ENCODE assay signal across 8 cellular contexts in the genomic region with DNA sequence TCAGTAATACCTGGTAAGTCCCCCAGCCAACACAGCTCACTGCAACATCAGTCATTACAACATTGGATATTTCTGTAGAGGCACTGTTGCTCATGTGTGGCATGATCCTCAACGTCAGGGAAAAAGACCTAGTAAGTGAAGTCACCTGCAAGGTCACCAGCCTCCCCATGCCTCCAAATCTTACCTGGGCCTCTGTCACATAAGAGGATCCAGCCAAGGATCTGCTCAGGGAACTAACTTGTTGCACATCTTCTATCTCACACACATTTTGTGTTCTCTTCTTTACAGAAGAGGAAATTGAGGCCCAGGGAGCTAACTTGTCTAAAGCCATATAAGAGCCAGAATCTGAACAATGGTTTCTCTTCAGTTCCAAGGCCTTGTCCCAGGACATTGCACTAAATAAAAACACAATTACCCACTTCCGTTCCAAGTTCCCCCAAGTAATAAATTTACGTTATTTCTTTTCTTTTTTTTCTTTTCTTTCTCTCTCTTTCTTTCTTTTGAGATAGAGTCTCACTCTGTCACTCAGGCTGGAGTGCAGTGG. TPM values are rescaled to one million over a fixed set of nuclear protein-coding genes. Genes with fewer than 3 reads are reported as not detected.
DNase-seq lines count a peak whose midpoint lies in the region; ATAC-seq and TF ChIP-seq lines count a peak whose summit lies in the region.
"Had no signal": no experiment of that assay in that cellular context is flagged by ENCODE, and none has a peak within 500 bp of the region (broad histone marks: within the 10 kb centered on the region; RNA-seq: fewer than 3 reads in every experiment).

No MANE protein-coding gene starts in this region.

- H3K27ac ChIP-seq in HEK293 (ENCODE audit: extremely low read depth, low read depth, low read length) (no peak overlapping the region), WERI-Rb-1 (no peak overlapping the region)

- POLR2A ChIA-PET in HEK293 (lab: Yijun Ruan, JAX) = interaction anchor here (0.6 to 0.8 kb wide), 6 partner anchors 13 to 52 kb away, joined by 3 to 4 read pairs (median 3); no protein-coding TSS in a partner anchor

- H3K9me3 ChIP-seq in HEK293 (ENCODE audit: control insufficient read depth, insufficient read depth, low read depth, low read length) (no peaks in the 10 kb centered on the region), WERI-Rb-1 (ENCODE audit: severe bottlenecking) (no peaks in the 10 kb centered on the region)

- no peak for TF ChIP-seq CTCF in HEK293 (tag by site-specific recombination; IDR thresholded peaks at IDR 0.05)
- no peak for TF ChIP-seq CTCF in WERI-Rb-1 (IDR thresholded peaks at IDR 0.05; ENCODE audit: low read depth, low read length)
- TF ChIP-seq CTCF in glutamatergic neuron (IDR thresholded peaks at IDR 0.05; ENCODE audit: partially characterized antibody, unreplicated experiment) = no peak

- no peaks in the 10 kb centered on the region for H3K4me1 Mint-ChIP-seq in glutamatergic neuron (ENCODE audit: low read depth, unreplicated experiment)
- H3K4me1 Mint-ChIP-seq in stimulated activated memory B cell treated with anti-CD40 and anti-IgM and Interleukin-4, amounts not matched to agents 10 μg/mL and 1 μg/mL and 100 μg/mL, for 72 hours = peaks cover 11% of the 10 kb centered on the region

- DNase-seq in WERI-Rb-1 (no peak), glutamatergic neuron (no peak), NK-92 (lab: John Stamatoyannopoulos, UW; ENCODE audit: unreplicated experiment) (no peak), NCI-H1092 (lab: John Stamatoyannopoulos, UW) (no peak)
- no peak for DNase-seq in effector CD4-positive, alpha-beta T cell

- H3K9me3 Mint-ChIP-seq in glutamatergic neuron (ENCODE audit: unreplicated experiment) = peaks cover 3% of the 10 kb centered on the region
- H3K9me3 Mint-ChIP-seq in stimulated activated memory B cell treated with anti-CD40 and anti-IgM and Interleukin-4, amounts not matched to agents 10 μg/mL and 1 μg/mL and 100 μg/mL, for 72 hours = no peaks in the 10 kb centered on the region

- H3K27me3 Mint-ChIP-seq in glutamatergic neuron (ENCODE audit: unreplicated experiment) = no peaks in the 10 kb centered on the region
- H3K27me3 Mint-ChIP-seq in stimulated activated memory B cell treated with anti-CD40 and anti-IgM and Interleukin-4, amounts not matched to agents 10 μg/mL and 1 μg/mL and 100 μg/mL, for 72 hours = no peaks in the 10 kb centered on the region

- H3K4me3 ChIP-seq in HEK293 (ENCODE audit: low read depth, low read length) = no peak overlapping the region
- peak overlapping the region; percentile 71; the same call in 1 of the 2 replicates for H3K4me3 ChIP-seq in WERI-Rb-1 (ENCODE audit: low read depth, low read length)

- CTCF ChIA-PET in HEK293 (lab: Yijun Ruan, JAX) = interaction anchor here (0.9 kb wide), 1 partner anchor 9 kb away, joined by 6 read pairs; no protein-coding TSS in a partner anchor

- no peak overlapping the region for H3K27ac Mint-ChIP-seq in glutamatergic neuron (ENCODE audit: unreplicated experiment)
- no peak overlapping the region for H3K27ac Mint-ChIP-seq in stimulated activated memory B cell treated with anti-CD40 and anti-IgM and Interleukin-4, amounts not matched to agents 10 μg/mL and 1 μg/mL and 100 μg/mL, for 72 hours

- peak overlapping the region; percentile 83 for H3K4me3 Mint-ChIP-seq in glutamatergic neuron (ENCODE audit: unreplicated experiment)
- peak overlapping the region; percentile 87 for H3K4me3 Mint-ChIP-seq in stimulated activated memory B cell treated with anti-CD40 and anti-IgM and Interleukin-4, amounts not matched to agents 10 μg/mL and 1 μg/mL and 100 μg/mL, for 72 hours

- H3K36me3 ChIP-seq in HEK293 (ENCODE audit: control insufficient read depth in 2 of 2, insufficient read depth in 1 of 2, low read length in 2 of 2) (peaks cover 25 to 26% of the 10 kb centered on the region in 2 experiments; a peak in 2 of 3 replicates), WERI-Rb-1 (peaks cover 28% of the 10 kb centered on the region)

- H3K4me1 ChIP-seq in HEK293 (ENCODE audit: control insufficient read depth, insufficient read depth, low read length) = no peaks in the 10 kb centered on the region

- no peaks in the 10 kb centered on the region for H3K27me3 ChIP-seq in WERI-Rb-1 (ENCODE audit: insufficient read depth, low read depth, severe bottlenecking)

- H3K36me3 Mint-ChIP-seq in glutamatergic neuron (ENCODE audit: unreplicated experiment) = no peaks in the 10 kb centered on the region
- no peaks in the 10 kb centered on the region for H3K36me3 Mint-ChIP-seq in stimulated activated memory B cell treated with anti-CD40 and anti-IgM and Interleukin-4, amounts not matched to agents 10 μg/mL and 1 μg/mL and 100 μg/mL, for 72 hours

- ATAC-seq in stimulated activated memory B cell treated with anti-CD40 and anti-IgM and Interleukin-4, amounts not matched to agents 10 μg/mL and 1 μg/mL and 100 μg/mL, for 72 hours = no peak

TF ChIP-seq in HEK293, 187 proteins besides CTCF, POLR2A, EP300 and RAD21:
- TF ChIP-seq SCRT2 (tag by site-specific recombination; IDR thresholded peaks at IDR 0.05) = peak; percentile 89
- TF ChIP-seq, protein P1, sequence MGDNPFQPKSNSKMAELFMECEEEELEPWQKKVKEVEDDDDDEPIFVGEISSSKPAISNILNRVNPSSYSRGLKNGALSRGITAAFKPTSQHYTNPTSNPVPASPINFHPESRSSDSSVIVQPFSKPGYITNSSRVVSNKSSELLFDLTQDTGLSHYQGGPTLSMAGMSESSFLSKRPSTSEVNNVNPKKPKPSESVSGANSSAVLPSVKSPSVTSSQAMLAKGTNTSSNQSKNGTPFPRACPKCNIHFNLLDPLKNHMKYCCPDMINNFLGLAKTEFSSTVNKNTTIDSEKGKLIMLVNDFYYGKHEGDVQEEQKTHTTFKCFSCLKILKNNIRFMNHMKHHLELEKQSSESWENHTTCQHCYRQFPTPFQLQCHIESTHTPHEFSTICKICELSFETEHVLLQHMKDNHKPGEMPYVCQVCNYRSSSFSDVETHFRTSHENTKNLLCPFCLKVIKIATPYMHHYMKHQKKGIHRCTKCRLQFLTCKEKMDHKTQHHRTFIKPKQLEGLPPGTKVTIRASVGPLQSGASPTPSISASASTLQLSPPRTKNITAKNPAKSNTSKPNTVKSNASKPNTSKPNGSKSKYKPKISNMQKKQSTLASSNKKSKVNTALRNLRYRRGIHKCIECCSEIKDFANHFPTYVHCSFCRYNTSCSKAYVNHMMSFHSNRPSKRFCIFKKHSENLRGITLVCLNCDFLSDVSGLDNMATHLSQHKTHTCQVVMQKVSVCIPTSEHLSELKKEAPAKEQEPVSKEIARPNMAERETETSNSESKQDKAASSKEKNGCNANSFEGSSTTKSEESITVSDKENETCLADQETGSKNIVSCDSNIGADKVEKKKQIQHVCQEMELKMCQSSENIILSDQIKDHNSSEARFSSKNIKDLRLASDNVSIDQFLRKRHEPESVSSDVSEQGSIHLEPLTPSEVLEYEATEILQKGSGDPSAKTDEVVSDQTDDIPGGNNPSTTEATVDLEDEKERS (tag by site-specific recombination; IDR thresholded peaks at IDR 0.05) = no peak
- TF ChIP-seq YY2 (tag by site-specific recombination; IDR thresholded peaks at IDR 0.05) = no peak
- no peak for TF ChIP-seq ZNF155 (tag by site-specific recombination; IDR thresholded peaks at IDR 0.05)
- TF ChIP-seq SCRT1 (tag by site-specific recombination; IDR thresholded peaks at IDR 0.05; ENCODE audit: borderline replicate concordance) = peak; percentile 61; the same call in 1 of the 2 replicates
- TF ChIP-seq ZNF366 (tag by site-specific recombination; conservative IDR thresholded peaks at IDR 0.05) = 0 out of 2 replicates have a peak, but pooled peaks have one; percentile 26
- no peak for TF ChIP-seq ZNF350 (tag by site-specific recombination; IDR thresholded peaks at IDR 0.05)
- TF ChIP-seq, protein P2, sequence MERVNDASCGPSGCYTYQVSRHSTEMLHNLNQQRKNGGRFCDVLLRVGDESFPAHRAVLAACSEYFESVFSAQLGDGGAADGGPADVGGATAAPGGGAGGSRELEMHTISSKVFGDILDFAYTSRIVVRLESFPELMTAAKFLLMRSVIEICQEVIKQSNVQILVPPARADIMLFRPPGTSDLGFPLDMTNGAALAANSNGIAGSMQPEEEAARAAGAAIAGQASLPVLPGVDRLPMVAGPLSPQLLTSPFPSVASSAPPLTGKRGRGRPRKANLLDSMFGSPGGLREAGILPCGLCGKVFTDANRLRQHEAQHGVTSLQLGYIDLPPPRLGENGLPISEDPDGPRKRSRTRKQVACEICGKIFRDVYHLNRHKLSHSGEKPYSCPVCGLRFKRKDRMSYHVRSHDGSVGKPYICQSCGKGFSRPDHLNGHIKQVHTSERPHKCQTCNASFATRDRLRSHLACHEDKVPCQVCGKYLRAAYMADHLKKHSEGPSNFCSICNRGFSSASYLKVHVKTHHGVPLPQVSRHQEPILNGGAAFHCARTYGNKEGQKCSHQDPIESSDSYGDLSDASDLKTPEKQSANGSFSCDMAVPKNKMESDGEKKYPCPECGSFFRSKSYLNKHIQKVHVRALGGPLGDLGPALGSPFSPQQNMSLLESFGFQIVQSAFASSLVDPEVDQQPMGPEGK (tag by site-specific recombination; IDR thresholded peaks at IDR 0.05) = no peak
- TF ChIP-seq ZNF843 (tag by site-specific recombination; IDR thresholded peaks at IDR 0.05) = no peak
- TF ChIP-seq ZNF670 (tag by site-specific recombination; IDR thresholded peaks at IDR 0.05; ENCODE audit: low read depth) = no peak
- TF ChIP-seq, protein P3, sequence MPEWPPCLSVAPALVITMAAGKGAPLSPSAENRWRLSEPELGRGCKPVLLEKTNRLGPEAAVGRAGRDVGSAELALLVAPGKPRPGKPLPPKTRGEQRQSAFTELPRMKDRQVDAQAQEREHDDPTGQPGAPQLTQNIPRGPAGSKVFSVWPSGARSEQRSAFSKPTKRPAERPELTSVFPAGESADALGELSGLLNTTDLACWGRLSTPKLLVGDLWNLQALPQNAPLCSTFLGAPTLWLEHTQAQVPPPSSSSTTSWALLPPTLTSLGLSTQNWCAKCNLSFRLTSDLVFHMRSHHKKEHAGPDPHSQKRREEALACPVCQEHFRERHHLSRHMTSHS (tag by site-specific recombination; IDR thresholded peaks at IDR 0.05) = no peak
- TF ChIP-seq GLI2 (tag by site-specific recombination; IDR thresholded peaks at IDR 0.05; ENCODE audit: borderline replicate concordance, low read depth) = no peak

RNA-seq across cellular contexts. Expression of a gene that starts 1.4 kb away (rescaled TPM):
- total RNA-seq in glutamatergic neuron (ENCODE audit: unreplicated experiment) = 7.9 TPM

RNA-seq across cellular contexts. Expression of a gene that starts 15.7 kb away (rescaled TPM):
- not detected for total RNA-seq in glutamatergic neuron (ENCODE audit: unreplicated experiment)
- total RNA-seq: mononuclear cell had no signal

RNA-seq across cellular contexts. Expression of a gene that starts 46.8 kb away (rescaled TPM):
- total RNA-seq in glutamatergic neuron (ENCODE audit: unreplicated experiment) = 14.0 TPM

RNA-seq across cellular contexts. Expression of a gene that starts 47.1 kb away (rescaled TPM):
- 58.6 TPM for total RNA-seq in glutamatergic neuron (ENCODE audit: unreplicated experiment)
